ENCODE assay signal across 16 cellular contexts in the genomic region with DNA sequence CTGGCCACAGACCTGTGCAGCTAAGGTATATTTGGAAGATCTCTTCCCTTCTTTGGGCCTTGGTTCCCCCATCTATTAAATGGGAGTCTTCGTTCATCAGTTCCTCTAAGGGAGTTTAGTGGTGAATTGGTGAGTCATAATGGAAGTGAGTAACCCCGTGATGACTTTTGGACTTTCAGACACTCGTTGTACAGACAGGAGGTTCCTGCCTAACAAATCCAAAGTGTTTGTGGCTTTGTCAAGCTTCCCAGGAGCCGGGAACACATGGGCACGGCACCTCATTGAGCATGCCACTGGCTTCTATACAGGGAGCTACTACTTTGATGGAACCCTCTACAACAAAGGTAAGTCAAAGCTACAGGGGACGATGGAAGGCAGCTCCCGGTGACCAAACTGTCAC. TPM values are rescaled to one million over a fixed set of nuclear protein-coding genes. Genes with fewer than 3 reads are reported as not detected.
A peak's percentile ranks its signal among the peaks of the same experiment; 100 is the strongest.
DNase-seq lines count a peak whose midpoint lies in the region; ATAC-seq, FAIRE-seq and TF ChIP-seq lines count a peak whose summit lies in the region.
"Had no signal": no experiment of that assay in that cellular context is flagged by ENCODE, and none has a peak within 500 bp of the region (broad histone marks: within the 10 kb centered on the region; RNA-seq: fewer than 3 reads in every experiment).

No MANE protein-coding gene starts in this region.

- DNase-seq in GM13977 (ENCODE audit: low spot score) (peak; percentile 54), M059J (ENCODE audit: low read depth) (peak; percentile 30), bronchial epithelial cell (ENCODE audit: low read depth) (peak; percentile 8), small intestine (peak; percentile 92), epidermal melanocyte (ENCODE audit: insufficient read length, low spot score) (no peak)
- DNase-seq: aorta; effector CD8-positive, alpha-beta T cell; foreskin melanocyte; immature natural killer cell; NCI-H1436; NCI-H524 treated with DMSO at 0.1 percent for 48 hours; retina; SHP77; stimulated activated CD4-positive, alpha-beta T cell treated with anti-CD3 and anti-CD28 coated beads, Interleukin-4, amount 100 ng/mL, for 4 hours had no signal

- 36 to 67% (median 40%) methylated on average over 7 of the region's 7 CpGs for WGBS in small intestine, 3 donors

- H3K4me3 ChIP-seq in bronchial epithelial cell (ENCODE audit: low read depth, low read length) (no peak overlapping the region), small intestine (ENCODE audit: low read depth in 1 of 2, low read length in 2 of 2) (no peak overlapping the region)

- no peak for ATAC-seq in GM21526 (IDR thresholded peaks at IDR 0.05; ENCODE audit: low FRiP score, unreplicated experiment)
- no peak for ATAC-seq in GM21786 (IDR thresholded peaks at IDR 0.05; ENCODE audit: unreplicated experiment)

- TF ChIP-seq CTCF in GM13977 (IDR thresholded peaks at IDR 0.05; ENCODE audit: extremely low read depth, insufficient read depth, missing control alignments) (no peak), bronchial epithelial cell (IDR thresholded peaks at IDR 0.05; ENCODE audit: insufficient read depth, low read length, severe bottlenecking) (no peak)

- no peaks in the 10 kb centered on the region for H3K36me3 ChIP-seq in bronchial epithelial cell (ENCODE audit: control insufficient read depth, insufficient read depth, low read length)
- H3K36me3 ChIP-seq in small intestine (ENCODE audit: control insufficient read depth in 2 of 2, insufficient read depth in 2 of 2, low read length in 2 of 2) = no peaks in the 10 kb centered on the region

- in situ Hi-C loops in GM13977 (cut with MboI; ENCODE audit: low pct_unique_long_range_greater_than_20kb, low sequenced_read_pairs, unreplicated experiment) = no loop called here

- no peaks in the 10 kb centered on the region for H3K4me1 ChIP-seq in small intestine (ENCODE audit: control insufficient read depth in 2 of 2, insufficient read depth in 1 of 2, low read depth in 1 of 2, low read length in 1 of 2)

- peak; percentile 52 for FAIRE-seq in bronchial epithelial cell (lab: Jason Lieb, UNC)
- FAIRE-seq in small intestine (lab: Jason Lieb, UNC) = no peak

- H3K9me3 ChIP-seq in small intestine (ENCODE audit: control insufficient read depth, low read depth) = no peaks in the 10 kb centered on the region

- H3K27ac ChIP-seq in small intestine (ENCODE audit: low read depth in 1 of 2, low read length in 1 of 2) = peak overlapping the region in 1 of 2 donors; percentile 19

- no peaks in the 10 kb centered on the region for H3K27me3 ChIP-seq in bronchial epithelial cell (ENCODE audit: control insufficient read depth, insufficient read depth, low read length)
- H3K27me3 ChIP-seq in small intestine (ENCODE audit: control insufficient read depth in 2 of 2, insufficient read depth in 2 of 2, low read length in 2 of 2) = no peaks in the 10 kb centered on the region

RNA-seq across cellular contexts. Expression of gene WSCD1, which starts 40.4 kb away (rescaled TPM):
- not detected in 2 replicates for total RNA-seq in M059J (2014; rRNA removed; shearing (Covaris generic))
- 0.13 and 0.26 TPM in 2 replicates for total RNA-seq in bronchial epithelial cell
- polyA plus RNA-seq in small intestine = 1 to 10 TPM; 2.9 to 5.0 (median 3.2) TPM
